ENCODE assay signal across 1 cellular context in genomic region chr4:128346054-128346716, GRCh38.
TF ChIP-seq lines count a peak whose summit lies in the region.

No MANE protein-coding gene starts in this region.

TF ChIP-seq in A549, 52 proteins besides CTCF, POLR2A, EP300 and RAD21 (continued from another document):
- TF ChIP-seq RNF2 (IDR thresholded peaks at IDR 0.05; ENCODE audit: borderline replicate concordance, low read depth) (no peak), MYC (IDR thresholded peaks at IDR 0.05; ENCODE audit: borderline replicate concordance, low read length) (no peak)
